1 cellular context compared by ENCODE assay signal in genomic region chr1:37513795-37514349, GRCh38.
TF ChIP-seq lines count a peak whose summit lies in the region.

No MANE protein-coding gene starts in this region.

TF ChIP-seq in IMR-90, 13 proteins besides CTCF, POLR2A, EP300 and RAD21:
- TF ChIP-seq CHD1 (IDR thresholded peaks at IDR 0.05; ENCODE audit: low read depth, low read length), result no peak
- no peak for TF ChIP-seq SMC3 (IDR thresholded peaks at IDR 0.05; ENCODE audit: low read depth, low read length)
- TF ChIP-seq RCOR1 (IDR thresholded peaks at IDR 0.05; ENCODE audit: insufficient replicate concordance, low read length), result no peak
- TF ChIP-seq USF2 (IDR thresholded peaks at IDR 0.05; ENCODE audit: low read depth, low read length), result no peak
- TF ChIP-seq CEBPB (IDR thresholded peaks at IDR 0.05; ENCODE audit: low read depth, low read length), result no peak
- no peak for TF ChIP-seq BHLHE40 (IDR thresholded peaks at IDR 0.05; ENCODE audit: low read depth, low read length)
- TF ChIP-seq RFX5 (IDR thresholded peaks at IDR 0.05; ENCODE audit: low read depth, low read length), result no peak
- no peak for TF ChIP-seq FOS (IDR thresholded peaks at IDR 0.05; ENCODE audit: low read depth, low read length)
- TF ChIP-seq ELK1 (IDR thresholded peaks at IDR 0.05; ENCODE audit: borderline replicate concordance, low read depth, low read length), result no peak
- no peak for TF ChIP-seq NFE2L2 (IDR thresholded peaks at IDR 0.05; ENCODE audit: low read depth, low read length)
- TF ChIP-seq MAZ (IDR thresholded peaks at IDR 0.05; ENCODE audit: borderline replicate concordance, low read depth, low read length), result no peak
- TF ChIP-seq MAFK (IDR thresholded peaks at IDR 0.05; ENCODE audit: low read depth, low read length), result no peak
- TF ChIP-seq MXI1 (IDR thresholded peaks at IDR 0.05; ENCODE audit: borderline replicate concordance, low read depth, low read length), result no peak
